ENCODE assay signal across 19 cellular contexts in the genomic region with DNA sequence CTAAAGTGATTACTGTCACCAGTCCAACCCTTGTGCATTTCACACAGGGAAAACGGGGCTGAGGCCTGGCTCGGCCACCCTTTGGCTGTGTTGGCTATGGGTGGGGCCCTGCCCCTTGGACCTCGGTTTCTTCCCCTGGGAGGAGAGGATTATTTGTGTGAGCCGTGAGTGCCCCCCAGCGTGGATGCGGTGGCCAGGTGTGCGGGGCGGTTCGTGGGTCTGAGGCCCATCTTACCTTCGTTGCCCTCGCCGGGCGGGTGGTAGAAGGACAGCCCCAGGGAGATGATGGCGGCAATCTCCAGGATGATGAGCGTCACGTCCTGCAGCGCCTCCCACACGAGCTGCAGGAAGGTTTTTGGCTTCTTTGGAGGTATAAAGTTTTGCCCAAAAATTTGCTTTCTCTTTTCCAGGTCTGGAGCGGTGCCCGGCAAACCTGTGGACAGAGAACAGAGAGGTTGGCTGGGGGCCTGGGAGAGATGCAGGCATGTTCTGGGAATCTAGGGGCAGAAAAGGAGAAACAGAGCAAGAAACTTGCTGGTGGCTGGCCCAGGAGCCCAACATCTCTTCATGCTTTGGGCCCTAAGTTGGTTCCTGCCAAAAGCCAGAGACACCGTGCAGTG.
"Had no signal": no experiment of that assay in that cellular context is flagged by ENCODE, and none has a peak within 500 bp of the region (broad histone marks: within the 10 kb centered on the region; RNA-seq: fewer than 3 reads in every experiment).

No MANE protein-coding gene starts in this region.

- ATAC-seq: left colon, mucosa of descending colon, natural killer cell, psoas muscle, right lobe of liver had no signal

- H3K36me3 ChIP-seq: spleen had no signal

- H3K9me3 ChIP-seq: mucosa of descending colon, psoas muscle, right lobe of liver, spleen had no signal

- H2AFZ ChIP-seq: hepatocyte had no signal

- H3K79me2 ChIP-seq: hepatocyte had no signal

- H3K4me2 ChIP-seq: hepatocyte had no signal

- H3K27me3 ChIP-seq: hepatocyte, right lobe of liver, spleen had no signal

- H3K27ac ChIP-seq: coronary artery, hepatocyte, psoas muscle, right lobe of liver, spleen had no signal

- H3K4me3 ChIP-seq: coronary artery, hepatocyte, mucosa of descending colon, psoas muscle, right lobe of liver, spleen had no signal

- H3K4me1 ChIP-seq: psoas muscle, right lobe of liver, spleen had no signal

- DNase-seq: cerebellar nuclear complex; effector CD4-positive, alpha-beta T cell; endodermal cell; erythroblast; foreskin melanocyte; head of caudate nucleus; left colon; natural killer cell; psoas muscle; retina; right lobe of liver; spleen; stimulated activated CD4-positive, alpha-beta T cell treated with anti-CD3 and anti-CD28 coated beads, Interleukin-15, amount 100 ng/mL, for 24 hours; stimulated activated CD4-positive, alpha-beta T cell treated with anti-CD3 and anti-CD28 coated beads, Interleukin-1b, Interleukin-23, amount 100 ng/mL, for 48 hours; stimulated activated naive CD4-positive, alpha-beta T cell treated with Interleukin-2 at 50 U/mL for 16 hours; trophoblast cell had no signal
